In genomic region chr9:23821400-23822181, GRCh38 we compare ENCODE assay signal across 8 cellular contexts. TPM values are rescaled to one million over a fixed set of nuclear protein-coding genes. Genes with fewer than 3 reads are reported as not detected.
DNase-seq lines count a peak whose midpoint lies in the region; FAIRE-seq and TF ChIP-seq lines count a peak whose summit lies in the region.

No MANE protein-coding gene starts in this region.

- H3K9me3 Mint-ChIP-seq in osteocyte (ENCODE audit: unreplicated experiment), result no peaks in the 10 kb centered on the region

- no peak for TF ChIP-seq CTCF in osteocyte (IDR thresholded peaks at IDR 0.05)
- no peak for TF ChIP-seq CTCF in GM20000 (IDR thresholded peaks at IDR 0.05; ENCODE audit: extremely low read depth, missing control alignments)

- H3K27me3 Mint-ChIP-seq in osteocyte (ENCODE audit: unreplicated experiment), result peaks cover 38% of the 10 kb centered on the region

- H3K36me3 Mint-ChIP-seq in osteocyte (ENCODE audit: unreplicated experiment), result no peaks in the 10 kb centered on the region

- no peak for FAIRE-seq in RCC 7860 (lab: Jason Lieb, UNC)

- H3K27ac Mint-ChIP-seq in osteocyte (ENCODE audit: unreplicated experiment), result no peak overlapping the region

- TF ChIP-seq POLR2A in erythroblast (IDR thresholded peaks at IDR 0.05; ENCODE audit: low read length), result no peak

- DNase-seq in DMS53 (lab: John Stamatoyannopoulos, UW) (peak; percentile 91), NCI-H510A (lab: John Stamatoyannopoulos, UW) (peak; percentile 28), erythroblast (lab: John Stamatoyannopoulos, UW) (peak; percentile 68 to 81), osteocyte (ENCODE audit: extremely low spot score, unreplicated experiment) (no peak), RCC 7860 (ENCODE audit: low spot score) (no peak), GM20000 (ENCODE audit: low spot score) (no peak)
- no peak for DNase-seq in stimulated activated CD4-positive, alpha-beta T cell treated with anti-CD3 and anti-CD28 coated beads, Interleukin-4, amount 100 ng/mL, for 1 hour
- DNase-seq in stimulated activated CD4-positive, alpha-beta T cell treated with anti-CD3 and anti-CD28 coated beads, Interleukin-2, amount 100 ng/mL, for 24 hours, result no peak

- H3K4me1 Mint-ChIP-seq in osteocyte (ENCODE audit: unreplicated experiment), result peaks cover 8% of the 10 kb centered on the region

- peak overlapping the region; percentile 68 for H3K4me3 Mint-ChIP-seq in osteocyte (ENCODE audit: unreplicated experiment)

RNA-seq across cellular contexts. Expression of gene ELAVL2, which starts 4.4 kb away (rescaled TPM):
- 0.51 and 1.1 TPM in 2 replicates for total RNA-seq in osteocyte

Comparison
In these comparisons a context has a peak if more than half of its experiments do, and no peak if none do; other contexts are left out.
1. DNase-seq: peak in DMS53 (single experiment), NCI-H510A (single experiment) and erythroblast (2 of 2); none in osteocyte (single experiment), RCC 7860 (single experiment), stimulated activated CD4-positive, alpha-beta T cell treated with anti-CD3 and anti-CD28 coated beads, Interleukin-4, amount 100 ng/mL, for 1 hour (single experiment), stimulated activated CD4-positive, alpha-beta T cell treated with anti-CD3 and anti-CD28 coated beads, Interleukin-2, amount 100 ng/mL, for 24 hours (0 of 2) and GM20000 (single experiment).